Comparison of ENCODE assay signal across 1 cellular context in the genomic region with DNA sequence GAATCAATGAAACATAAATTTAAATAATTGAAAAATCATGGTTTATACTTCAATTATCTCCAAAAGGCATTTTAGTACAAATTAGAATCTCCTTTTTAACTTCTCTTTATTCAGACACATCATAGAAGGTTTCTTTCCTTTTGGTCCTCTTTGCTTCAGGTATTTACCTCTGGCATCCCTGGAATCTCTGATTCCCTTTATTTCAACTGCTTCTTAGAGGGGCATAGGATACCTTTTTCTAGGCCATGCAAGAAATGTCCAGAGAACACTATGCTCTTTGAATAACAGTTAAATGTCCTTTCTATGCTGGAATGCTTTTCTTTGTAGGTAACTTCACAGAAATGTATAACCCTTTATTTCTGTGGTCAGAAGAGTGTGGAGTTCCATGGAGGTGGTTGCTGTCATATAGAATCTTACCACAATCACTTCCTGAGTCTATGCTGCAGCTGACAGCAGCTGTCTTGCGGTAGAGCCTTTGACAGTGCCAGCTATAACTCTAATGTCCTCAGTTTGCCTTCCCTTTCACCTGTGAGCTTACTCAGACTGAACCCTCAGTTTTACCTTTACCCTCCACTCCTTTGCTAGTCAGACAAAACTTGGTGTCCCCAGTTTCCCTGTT.
TF ChIP-seq lines count a peak whose summit lies in the region.

No MANE protein-coding gene starts in this region.

TF ChIP-seq in HepG2, 621 proteins besides CTCF, POLR2A, EP300 and RAD21 (continued from another document):
- TF ChIP-seq NONO (IDR thresholded peaks at IDR 0.05) = no peak
- TF ChIP-seq NONO (CRISPR knock-in tag; conservative IDR thresholded peaks at IDR 0.05) = no peak
- TF ChIP-seq TOE1 (CRISPR knock-in tag; IDR thresholded peaks at IDR 0.05) = no peak
- no peak for TF ChIP-seq SMC3 (IDR thresholded peaks at IDR 0.05; ENCODE audit: low read length)
- TF ChIP-seq, protein P1, sequence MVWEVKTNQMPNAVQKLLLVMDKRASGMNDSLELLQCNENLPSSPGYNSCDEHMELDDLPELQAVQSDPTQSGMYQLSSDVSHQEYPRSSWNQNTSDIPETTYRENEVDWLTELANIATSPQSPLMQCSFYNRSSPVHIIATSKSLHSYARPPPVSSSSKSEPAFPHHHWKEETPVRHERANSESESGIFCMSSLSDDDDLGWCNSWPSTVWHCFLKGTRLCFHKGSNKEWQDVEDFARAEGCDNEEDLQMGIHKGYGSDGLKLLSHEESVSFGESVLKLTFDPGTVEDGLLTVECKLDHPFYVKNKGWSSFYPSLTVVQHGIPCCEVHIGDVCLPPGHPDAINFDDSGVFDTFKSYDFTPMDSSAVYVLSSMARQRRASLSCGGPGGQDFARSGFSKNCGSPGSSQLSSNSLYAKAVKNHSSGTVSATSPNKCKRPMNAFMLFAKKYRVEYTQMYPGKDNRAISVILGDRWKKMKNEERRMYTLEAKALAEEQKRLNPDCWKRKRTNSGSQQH (CRISPR knock-in tag; IDR thresholded peaks at IDR 0.05; ENCODE audit: low read depth) = no peak
- no peak for TF ChIP-seq RFXANK (CRISPR knock-in tag; IDR thresholded peaks at IDR 0.05)
- TF ChIP-seq E2F1 (CRISPR knock-in tag; IDR thresholded peaks at IDR 0.05) = no peak
- no peak for TF ChIP-seq PLRG1 (conservative IDR thresholded peaks at IDR 0.05)
- no peak for TF ChIP-seq ZNF432 (CRISPR knock-in tag; IDR thresholded peaks at IDR 0.05; ENCODE audit: borderline replicate concordance)
- no peak for TF ChIP-seq THYN1 (CRISPR knock-in tag; IDR thresholded peaks at IDR 0.05; ENCODE audit: borderline replicate concordance, low read depth)
